Comparison of ENCODE assay signal across 23 cellular contexts in genomic region chr1:110928904-110929303, GRCh38. TPM values are rescaled to one million over a fixed set of nuclear protein-coding genes. Genes with fewer than 3 reads are reported as not detected.
DNase-seq lines count a peak whose midpoint lies in the region; ATAC-seq, FAIRE-seq and TF ChIP-seq lines count a peak whose summit lies in the region.
"Had no signal": no experiment of that assay in that cellular context is flagged by ENCODE, and none has a peak within 500 bp of the region (broad histone marks: within the 10 kb centered on the region; RNA-seq: fewer than 3 reads in every experiment).

No MANE protein-coding gene starts in this region.

- H3K79me2 ChIP-seq in K562 (ENCODE audit: control insufficient read depth, insufficient read depth, low read length): no peaks in the 10 kb centered on the region

- intact Hi-C loops in K562 (cut with micrococcal nuclease): no loop called here

- TF ChIP-seq POLR2A in GM12891 (IDR thresholded peaks at IDR 0.05; ENCODE audit: low read depth, low read length) (no peak), K562 (conservative IDR thresholded peaks at IDR 0.05) (no peak)

- H3K4me3 ChIP-seq in HEK293 (ENCODE audit: low read depth, low read length) (no peak overlapping the region), K562 (no peak overlapping the region)
- H3K4me3 ChIP-seq: BLaER1 had no signal

- TF ChIP-seq CTCF in HEK293 (tag by site-specific recombination; IDR thresholded peaks at IDR 0.05) (no peak), K562 (IDR thresholded peaks at IDR 0.05 in 2 of 3, conservative IDR thresholded peaks at IDR 0.05 in 1 of 3; ENCODE audit: insufficient read depth in 2 of 3, low read depth in 1 of 3, low read length in 3 of 3) (no peak)

- no peak overlapping the region for H3K9ac ChIP-seq in K562 (ENCODE audit: insufficient read depth in 1 of 2, low read depth in 2 of 2, low read length in 2 of 2)
- H3K9ac ChIP-seq: BLaER1 had no signal

- H2AFZ ChIP-seq in K562 (ENCODE audit: low read depth, low read length): no peak overlapping the region

- H3K36me3 ChIP-seq in HEK293 (ENCODE audit: control insufficient read depth in 2 of 2, insufficient read depth in 1 of 2, low read length in 2 of 2) (no peaks in the 10 kb centered on the region), K562 (ENCODE audit: control insufficient read depth, insufficient read depth, low read length) (no peaks in the 10 kb centered on the region)
- H3K36me3 ChIP-seq: BE2C had no signal

- no TSS peak for BruUV-seq in K562 (replicated peaks; lab: Mats Ljungman, UMichigan)

- no peak for TF ChIP-seq EP300 in K562 (IDR thresholded peaks at IDR 0.05; ENCODE audit: low read length)

- POLR2A ChIA-PET in HEK293 (lab: Yijun Ruan, JAX) (no interaction called here), K562 (lab: Yijun Ruan, JAX) (no interaction called here)

- in situ Hi-C loops in K562 (cut with MboI): no loop called here

- H3K4me2 ChIP-seq in K562 (ENCODE audit: insufficient read depth, low read length): no peak overlapping the region
- H3K4me2 ChIP-seq: BLaER1 had no signal

- no peaks in the 10 kb centered on the region for H3K4me1 ChIP-seq in HEK293 (ENCODE audit: control insufficient read depth, insufficient read depth, low read length)
- peaks cover 0 to 3% of the 10 kb centered on the region in 2 experiments; a peak in 1 of 5 replicates for H3K4me1 ChIP-seq in K562 (replicated peaks in 1 of 2; ENCODE audit: control insufficient read depth in 2 of 2, insufficient read depth in 2 of 2, low read length in 2 of 2)
- H3K4me1 ChIP-seq: BE2C, BLaER1 had no signal

- CTCF ChIA-PET in HEK293 (lab: Yijun Ruan, JAX) (no interaction called here), K562 (lab: Yijun Ruan, JAX; ENCODE audit: low intra/inter-chr PET ratio) (no interaction called here)

- H3K27ac ChIP-seq in HEK293 (ENCODE audit: extremely low read depth, low read depth, low read length) (no peak overlapping the region), K562 (ENCODE audit: extremely low read depth, low read depth, low read length) (no peak overlapping the region)
- H3K27ac ChIP-seq: BLaER1 had no signal

- peak; percentile 16 for FAIRE-seq in GM12891 (lab: Jason Lieb, UNC)
- no peak for FAIRE-seq in K562 (lab: Jason Lieb, UNC)
- peak; percentile 91 for FAIRE-seq in urothelium cell line (lab: Jason Lieb, UNC)
- FAIRE-seq: A204.1, D721Med, G401.6 had no signal

- no peaks in the 10 kb centered on the region for H4K20me1 ChIP-seq in K562 (replicated peaks; ENCODE audit: control insufficient read depth, insufficient read depth, low read length)
- H4K20me1 ChIP-seq: BLaER1 had no signal

- ATAC-seq in K562: no peak
- no peak for ATAC-seq in HG03159 (IDR thresholded peaks at IDR 0.05; ENCODE audit: unreplicated experiment)
- no peak for ATAC-seq in HG03439 (IDR thresholded peaks at IDR 0.05; ENCODE audit: unreplicated experiment)

- DNase-seq in GM12891 (ENCODE audit: insufficient read length, low spot score) (no peak), K562 (ENCODE audit: extremely low read depth in 1 of 4, low spot score in 3 of 4) (no peak), urothelium cell line (ENCODE audit: low spot score) (no peak), NCI-H1105 treated with DMSO at 0.1 percent for 48 hours (lab: John Stamatoyannopoulos, UW) (no peak), NCI-H1417 (lab: John Stamatoyannopoulos, UW) (no peak)
- DNase-seq: 8988T; ACHN; BE2C; C1 segment of cervical spinal cord; CD4-positive, alpha-beta memory T cell; CD4-positive, CD25-positive, alpha-beta regulatory T cell; CD8-positive, alpha-beta memory T cell; COR-L47; DMS79 treated with DMSO at 0.1 percent for 48 hours; GF-D8 had no signal

- no peaks in the 10 kb centered on the region for H3K9me3 ChIP-seq in HEK293 (ENCODE audit: control insufficient read depth, insufficient read depth, low read depth, low read length)
- H3K9me3 ChIP-seq in K562 (replicated peaks; ENCODE audit: control insufficient read depth, insufficient read depth, low read depth, low read length): no peaks in the 10 kb centered on the region
- H3K9me3 ChIP-seq: BE2C had no signal

- H3K27me3 ChIP-seq in K562 (ENCODE audit: control insufficient read depth in 2 of 2, insufficient read depth in 2 of 2, low read length in 2 of 2): no peaks in the 10 kb centered on the region
- H3K27me3 ChIP-seq: BE2C, BLaER1 had no signal

- no peaks in the 10 kb centered on the region for H3K9me1 ChIP-seq in K562 (ENCODE audit: control insufficient read depth, insufficient read depth, low read length)

- TF ChIP-seq RAD21 in K562 (CRISPR knock-in tag; conservative IDR thresholded peaks at IDR 0.05 in 1 of 2, IDR thresholded peaks at IDR 0.05 in 1 of 2): no peak

- 4% methylated on average over 2 of the region's 2 CpGs for WGBS in K562 (ENCODE audit: insufficient coverage, low coverage, missing lambda C conversion rate)

TF ChIP-seq in GM12891, 5 proteins besides CTCF, POLR2A, EP300 and RAD21:
- no peak for TF ChIP-seq SPI1 (IDR thresholded peaks at IDR 0.05; ENCODE audit: low read depth, low read length)
- no peak for TF ChIP-seq TAF1 (IDR thresholded peaks at IDR 0.05; ENCODE audit: low read depth, low read length)
- no peak for TF ChIP-seq POLR2AphosphoS5 (IDR thresholded peaks at IDR 0.05; ENCODE audit: low read depth, low read length)
- no peak for TF ChIP-seq PAX5 (IDR thresholded peaks at IDR 0.05; ENCODE audit: insufficient read depth, low read length, severe bottlenecking)
- TF ChIP-seq POU2F2 (IDR thresholded peaks at IDR 0.05; ENCODE audit: low read depth, low read length): no peak

TF ChIP-seq in HEK293, 187 proteins besides CTCF, POLR2A, EP300 and RAD21:
- TF ChIP-seq ZNF785 (tag by site-specific recombination; IDR thresholded peaks at IDR 0.05): no peak
- peak; percentile 19; the same call in 1 of the 2 replicates for TF ChIP-seq ZNF146 (tag by site-specific recombination; IDR thresholded peaks at IDR 0.05)

TF ChIP-seq in K562, 482 proteins besides CTCF, POLR2A, EP300 and RAD21 (continues in another document):
- peak; percentile 68 for TF ChIP-seq RBM25 (IDR thresholded peaks at IDR 0.05; ENCODE audit: low read depth, low read length, severe bottlenecking)
- TF ChIP-seq DLX4 (CRISPR knock-in tag; IDR thresholded peaks at IDR 0.05): no peak
- TF ChIP-seq MYNN (IDR thresholded peaks at IDR 0.05): no peak
- no peak for TF ChIP-seq MYNN (CRISPR knock-in tag; IDR thresholded peaks at IDR 0.05)
- no peak for TF ChIP-seq MAZ (CRISPR knock-in tag; conservative IDR thresholded peaks at IDR 0.05 in 1 of 2, IDR thresholded peaks at IDR 0.05 in 1 of 2)
- no peak for TF ChIP-seq ZNF197 (CRISPR knock-in tag; IDR thresholded peaks at IDR 0.05; ENCODE audit: low read depth)
- TF ChIP-seq ZNF146 (CRISPR knock-in tag; IDR thresholded peaks at IDR 0.05; ENCODE audit: unreplicated experiment): peak; percentile 96
- no peak for TF ChIP-seq KAT8 (IDR thresholded peaks at IDR 0.05; ENCODE audit: low read depth)

RNA-seq across cellular contexts. Expression of gene LRIF1, which starts 34.8 kb away (rescaled TPM):
- polyA plus RNA-seq in GM12891 (2012; ENCODE audit: low read depth, missing spikeins): 6.9 TPM
- total RNA-seq in K562 (2011; cell fraction: chromatin; rRNA removed; ENCODE audit: low replicate concordance): 18.8 and 70.7 TPM in 2 replicates
- total RNA-seq in K562 (2011; cell fraction: nucleolus; rRNA removed): 14.5 and 16.8 TPM in 2 replicates
- 30.1 and 35.5 TPM in 2 replicates for total RNA-seq in K562 (2011; cell fraction: nucleoplasm; rRNA removed)
- total RNA-seq in K562 (2014; rRNA removed) (35.6 and 40.2 TPM in 2 replicates), K562 (2014; rRNA removed; fragmentation: Illumina TruSeq; extraction: Trizol) (84.4 and 94.1 TPM in 2 replicates), K562 (2015; rRNA removed; fragmentation: Illumina TruSeq; extraction: Trizol) (82.8 and 88.8 TPM in 2 replicates), K562 (2021) (50.0 and 52.2 TPM in 2 replicates)
- polyA plus RNA-seq in K562 (2011; rRNA removed) (46.8 and 48.6 TPM in 2 replicates), K562 (2014; fragmentation: Illumina TruSeq; extraction: Trizol) (67.2 and 74.1 TPM in 2 replicates), K562 (2014; fragmentation: Nextera tagmentation; extraction: Ambion mirVana) (10 to 100 TPM; 79.7 to 86.1 TPM), K562 (2014; rRNA removed) (39.9 and 45.7 TPM in 2 replicates)
- 11.8 and 19.3 TPM in 2 replicates for polyA plus RNA-seq in K562 (2011; cell fraction: cytosol; rRNA removed)
- polyA plus RNA-seq in K562 (2011; cell fraction: nucleus; rRNA removed): 22.3 and 27.1 TPM in 2 replicates
- polyA plus RNA-seq in K562 (2012): 50.9 and 53.6 TPM in 2 replicates
- polyA minus RNA-seq in K562 (2011; rRNA and poly(A)+ RNA removed): 45.8 and 57.1 TPM in 2 replicates
- 32.4 and 36.3 TPM in 2 replicates for polyA minus RNA-seq in K562 (2011; cell fraction: cytosol; rRNA and poly(A)+ RNA removed)
- 25.7 and 44.2 TPM in 2 replicates for polyA minus RNA-seq in K562 (2011; cell fraction: nucleus; rRNA and poly(A)+ RNA removed)

RNA-seq across cellular contexts. Expression of gene CD53, which starts 56.0 kb away (rescaled TPM):
- 334 TPM for polyA plus RNA-seq in GM12891 (2012; ENCODE audit: low read depth, missing spikeins)
- 62.6 and 66.9 TPM in 2 replicates for total RNA-seq in K562 (2011; cell fraction: chromatin; rRNA removed; ENCODE audit: low replicate concordance)
- total RNA-seq in K562 (2011; cell fraction: nucleolus; rRNA removed): 68.4 and 75.0 TPM in 2 replicates
- total RNA-seq in K562 (2011; cell fraction: nucleoplasm; rRNA removed): 78.3 and 90.2 TPM in 2 replicates
- total RNA-seq in K562 (2014; rRNA removed) (63.5 and 79.5 TPM in 2 replicates), K562 (2014; rRNA removed; fragmentation: Illumina TruSeq; extraction: Trizol) (105 and 109 TPM in 2 replicates), K562 (2015; rRNA removed; fragmentation: Illumina TruSeq; extraction: Trizol) (206 and 220 TPM in 2 replicates), K562 (2021) (68.2 and 79.5 TPM in 2 replicates)
- polyA plus RNA-seq in K562 (2011; rRNA removed) (144 and 443 TPM in 2 replicates), K562 (2014; fragmentation: Illumina TruSeq; extraction: Trizol) (121 and 131 TPM in 2 replicates), K562 (2014; fragmentation: Nextera tagmentation; extraction: Ambion mirVana) (100 to 1,000 TPM; 161 to 172 TPM), K562 (2014; rRNA removed) (106 and 112 TPM in 2 replicates)
- 92.6 and 440 TPM in 2 replicates for polyA plus RNA-seq in K562 (2011; cell fraction: cytosol; rRNA removed)
- polyA plus RNA-seq in K562 (2011; cell fraction: nucleus; rRNA removed): 106 and 451 TPM in 2 replicates
- 148 and 187 TPM in 2 replicates for polyA plus RNA-seq in K562 (2012)
- 164 and 437 TPM in 2 replicates for polyA minus RNA-seq in K562 (2011; rRNA and poly(A)+ RNA removed)
- polyA minus RNA-seq in K562 (2011; cell fraction: cytosol; rRNA and poly(A)+ RNA removed): 36.6 and 74.4 TPM in 2 replicates
- polyA minus RNA-seq in K562 (2011; cell fraction: nucleus; rRNA and poly(A)+ RNA removed): 21.5 and 140 TPM in 2 replicates
- polyA plus RNA-seq: AG04450 had no signal
